7 cellular contexts compared by ENCODE assay signal in the genomic region with DNA sequence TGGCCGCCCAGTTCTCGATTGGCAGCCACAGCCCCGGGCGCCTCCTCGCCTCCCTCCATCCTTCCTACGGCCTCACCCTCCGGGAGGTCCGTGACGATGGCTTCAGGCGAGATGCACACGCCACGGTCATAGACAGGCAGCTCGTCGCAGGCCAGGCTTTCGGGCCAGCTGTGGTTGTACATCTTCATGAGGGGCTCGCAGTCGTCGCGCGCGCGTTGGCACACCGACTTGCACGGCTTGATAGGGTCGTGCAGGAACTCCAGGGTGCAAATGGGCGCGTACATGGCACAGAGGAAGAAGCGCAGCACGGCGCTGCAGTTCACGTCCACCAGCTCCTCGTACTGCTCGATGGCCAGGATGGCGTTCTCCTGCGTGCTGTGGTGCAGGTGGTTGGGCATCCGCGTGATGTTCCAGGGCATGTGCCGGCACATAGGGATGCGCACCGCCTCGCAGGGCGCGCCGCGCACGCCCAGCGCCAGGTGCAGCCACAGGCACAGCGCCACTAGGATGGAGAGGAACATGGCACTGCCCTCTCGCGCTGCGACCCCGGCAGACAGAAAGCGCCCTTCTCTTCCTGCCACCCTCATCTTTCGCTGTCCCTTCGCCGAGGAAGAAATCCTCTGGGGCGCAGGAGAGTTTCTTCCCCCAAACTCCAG. TPM values are rescaled to one million over a fixed set of nuclear protein-coding genes. Genes with fewer than 3 reads are reported as not detected.
A peak's percentile ranks its signal among the peaks of the same experiment; 100 is the strongest.
DNase-seq lines count a peak whose midpoint lies in the region; ATAC-seq lines count a peak whose summit lies in the region.

No MANE protein-coding gene starts in this region.

- H3K27me3 Mint-ChIP-seq in T-helper 17 cell, result peaks cover 74% of the 10 kb centered on the region
- H3K27me3 Mint-ChIP-seq in activated T-helper 17 cell treated with anti-CD3 and anti-CD28 coated beads, Interleukin-2, amount 50 U/mL, for 72 hours, result peaks cover 46% of the 10 kb centered on the region

- peak overlapping the region; percentile 60 for H3K4me3 Mint-ChIP-seq in T-helper 17 cell
- no peak overlapping the region for H3K4me3 Mint-ChIP-seq in activated T-helper 17 cell treated with anti-CD3 and anti-CD28 coated beads, Interleukin-2, amount 50 U/mL, for 72 hours

- H3K9me3 Mint-ChIP-seq in activated T-helper 17 cell treated with anti-CD3 and anti-CD28 coated beads, Interleukin-2, amount 50 U/mL, for 72 hours, result no peaks in the 10 kb centered on the region

- intact Hi-C loops in left cardiac atrium (cut with DNase I), result loop anchor here in 1 of 2 donors (5.0 kb wide), 1 partner anchor 191 kb away; no protein-coding TSS in a partner anchor

- H3K27ac Mint-ChIP-seq in T-helper 17 cell, result no peak overlapping the region
- no peak overlapping the region for H3K27ac Mint-ChIP-seq in activated T-helper 17 cell treated with anti-CD3 and anti-CD28 coated beads, Interleukin-2, amount 50 U/mL, for 72 hours

- H3K4me3 ChIP-seq in skeletal muscle cell (ENCODE audit: low read depth, low read length), result peak overlapping the region; percentile 41

- H3K36me3 Mint-ChIP-seq in T-helper 17 cell (ENCODE audit: low read depth), result peaks cover 6% of the 10 kb centered on the region
- no peaks in the 10 kb centered on the region for H3K36me3 Mint-ChIP-seq in activated T-helper 17 cell treated with anti-CD3 and anti-CD28 coated beads, Interleukin-2, amount 50 U/mL, for 72 hours (ENCODE audit: low read depth)

- H3K9me3 ChIP-seq in T-helper 17 cell (ENCODE audit: control insufficient read depth, low read length, poor library complexity, severe bottlenecking), result no peaks in the 10 kb centered on the region

- peak; percentile 19 for ATAC-seq in HG03175 (IDR thresholded peaks at IDR 0.05; ENCODE audit: unreplicated experiment)
- no peak for ATAC-seq in T-helper 17 cell
- ATAC-seq in left cardiac atrium, result peak in 1 of 2 donors; percentile 25
- ATAC-seq in activated T-helper 17 cell treated with anti-CD3 and anti-CD28 coated beads, Interleukin-2, amount 50 U/mL, for 72 hours (replicated peaks), result no peak
- ATAC-seq in HG03095 (IDR thresholded peaks at IDR 0.05; ENCODE audit: unreplicated experiment), result no peak

- peaks cover 11% of the 10 kb centered on the region for H3K4me1 Mint-ChIP-seq in T-helper 17 cell
- peaks cover 3% of the 10 kb centered on the region for H3K4me1 Mint-ChIP-seq in activated T-helper 17 cell treated with anti-CD3 and anti-CD28 coated beads, Interleukin-2, amount 50 U/mL, for 72 hours

- DNase-seq in T-helper 17 cell (no peak), left cardiac atrium (peak; percentile 36), skeletal muscle cell (ENCODE audit: low read depth) (no peak), GM03348 (ENCODE audit: low spot score) (no peak)

RNA-seq across cellular contexts. Expression of a gene that starts 0.5 kb away (rescaled TPM):
- total RNA-seq in T-helper 17 cell (not detected), left cardiac atrium (1 to 10 TPM; 3.0 to 4.8 TPM)
- not detected for total RNA-seq in activated T-helper 17 cell treated with anti-CD3 and anti-CD28 coated beads, Interleukin-2, amount 50 U/mL, for 72 hours

RNA-seq across cellular contexts. Expression of a gene that starts 4.3 kb away (rescaled TPM):
- total RNA-seq in T-helper 17 cell, result under 1 TPM in 1 of 2 donors, not detected in 1; 0.29 TPM
- total RNA-seq in left cardiac atrium, result 10 to 100 TPM; 19.2 to 24.2 TPM
- under 1 TPM; 0.54 to 0.56 TPM for total RNA-seq in activated T-helper 17 cell treated with anti-CD3 and anti-CD28 coated beads, Interleukin-2, amount 50 U/mL, for 72 hours

Comparison
In these comparisons a context has a peak if more than half of its experiments do, and no peak if none do; other contexts are left out.
1. RNA of a gene that starts 4.3 kb away (total RNA-seq): 19.2 to 24.2 TPM in left cardiac atrium; 0.54 to 0.56 TPM in activated T-helper 17 cell treated with anti-CD3 and anti-CD28 coated beads, Interleukin-2, amount 50 U/mL, for 72 hours and 0.29 TPM in T-helper 17 cell; every median in the first group is over 10 times any median in the second.